17 cellular contexts compared by ENCODE assay signal in the genomic region with DNA sequence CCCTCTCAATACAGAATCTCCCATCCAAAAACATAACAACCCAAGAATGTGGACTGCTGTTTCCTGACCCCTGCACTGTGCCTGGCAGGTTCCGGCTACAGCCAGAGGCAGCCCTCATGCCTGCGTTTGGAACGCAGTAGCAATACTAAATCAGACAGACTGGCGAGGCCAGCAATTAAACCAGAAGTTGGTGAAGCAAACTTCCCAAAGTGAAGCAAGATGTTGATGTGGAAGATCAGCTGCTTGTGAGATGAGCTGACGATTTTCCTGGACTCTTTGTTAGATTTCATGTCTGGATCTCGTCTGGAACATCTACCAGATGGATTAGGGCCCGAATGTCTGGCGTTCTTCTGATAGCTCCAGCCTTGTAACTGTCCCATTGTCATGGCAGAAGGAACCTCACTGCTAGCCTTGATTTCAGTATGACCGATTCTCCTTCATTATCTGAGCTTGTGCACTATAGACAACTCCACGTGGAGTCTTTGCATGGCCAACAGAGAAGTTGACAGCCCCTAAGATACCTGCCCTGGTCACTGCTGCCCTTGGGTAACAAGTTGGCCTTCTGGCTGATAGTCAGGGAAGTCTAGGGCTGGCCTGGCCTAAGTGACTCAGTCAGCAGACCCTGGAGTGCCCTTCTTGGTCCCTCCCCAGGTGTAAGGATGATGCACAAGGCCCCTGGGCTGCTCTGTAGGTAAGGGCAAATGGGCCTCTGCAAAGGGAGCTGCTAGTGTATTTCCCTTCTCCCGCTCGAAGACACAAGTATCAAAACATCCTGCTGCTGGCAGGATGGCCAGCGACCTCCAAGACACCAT.
"Had no signal": no experiment of that assay in that cellular context is flagged by ENCODE, and none has a peak within 500 bp of the region (broad histone marks: within the 10 kb centered on the region; RNA-seq: fewer than 3 reads in every experiment).

No MANE protein-coding gene starts in this region.

- H3K9me3 ChIP-seq: mucosa of descending colon had no signal

- H3K4me3 Mint-ChIP-seq: activated CD4-positive, alpha-beta T cell treated with anti-CD3 and anti-CD28 coated beads, Interleukin-2, amount 10 ng/mL, durations not matched to agents 7 days and 5 days; activated naive CD4-positive, alpha-beta T cell treated with anti-CD3 and anti-CD28 coated beads, Interleukin-2, amount 50 U/mL, for 24 hours; activated T-helper 17 cell treated with anti-CD3 and anti-CD28 coated beads, Interleukin-2, amount 50 U/mL, for 72 hours; naive thymus-derived CD8-positive, alpha-beta T cell had no signal

- H3K36me3 ChIP-seq: brain microvascular endothelial cell had no signal

- H3K27ac ChIP-seq: brain microvascular endothelial cell, dorsolateral prefrontal cortex, foreskin keratinocyte had no signal

- H3K4me3 ChIP-seq: dorsolateral prefrontal cortex, mucosa of descending colon, skin epidermis had no signal

- H3K36me3 Mint-ChIP-seq: naive thymus-derived CD8-positive, alpha-beta T cell had no signal

- H3K4me1 Mint-ChIP-seq: activated CD4-positive, alpha-beta T cell treated with anti-CD3 and anti-CD28 coated beads, Interleukin-2, amount 10 ng/mL, durations not matched to agents 7 days and 5 days; activated naive CD4-positive, alpha-beta T cell treated with anti-CD3 and anti-CD28 coated beads, Interleukin-2, amount 50 U/mL, for 24 hours; activated T-helper 17 cell treated with anti-CD3 and anti-CD28 coated beads, Interleukin-2, amount 50 U/mL, for 72 hours had no signal

- ATAC-seq: activated T-helper 17 cell treated with anti-CD3 and anti-CD28 coated beads, Interleukin-2, amount 50 U/mL, for 72 hours; esophagus mucosa; foreskin keratinocyte; mucosa of descending colon; naive thymus-derived CD8-positive, alpha-beta T cell had no signal

- H3K27me3 ChIP-seq: brain microvascular endothelial cell, dorsolateral prefrontal cortex had no signal

- H3K27ac Mint-ChIP-seq: activated CD4-positive, alpha-beta T cell treated with anti-CD3 and anti-CD28 coated beads, Interleukin-2, amount 10 ng/mL, durations not matched to agents 7 days and 5 days; activated naive CD4-positive, alpha-beta T cell treated with anti-CD3 and anti-CD28 coated beads, Interleukin-2, amount 50 U/mL, for 24 hours; activated T-helper 17 cell treated with anti-CD3 and anti-CD28 coated beads, Interleukin-2, amount 50 U/mL, for 72 hours had no signal

- H3K4me1 ChIP-seq: foreskin keratinocyte had no signal

- H3K27me3 Mint-ChIP-seq: activated CD4-positive, alpha-beta T cell treated with anti-CD3 and anti-CD28 coated beads, Interleukin-2, amount 10 ng/mL, durations not matched to agents 7 days and 5 days; activated naive CD4-positive, alpha-beta T cell treated with anti-CD3 and anti-CD28 coated beads, Interleukin-2, amount 50 U/mL, for 24 hours; activated T-helper 17 cell treated with anti-CD3 and anti-CD28 coated beads, Interleukin-2, amount 50 U/mL, for 72 hours had no signal

- H3K9me3 Mint-ChIP-seq: activated CD4-positive, alpha-beta T cell treated with anti-CD3 and anti-CD28 coated beads, Interleukin-2, amount 10 ng/mL, durations not matched to agents 7 days and 5 days; activated naive CD4-positive, alpha-beta T cell treated with anti-CD3 and anti-CD28 coated beads, Interleukin-2, amount 50 U/mL, for 24 hours; activated T-helper 17 cell treated with anti-CD3 and anti-CD28 coated beads, Interleukin-2, amount 50 U/mL, for 72 hours; naive thymus-derived CD8-positive, alpha-beta T cell had no signal

- DNase-seq: activated CD4-positive, alpha-beta T cell treated with anti-CD3 and anti-CD28 coated beads, Interleukin-2, amount 10 ng/mL, durations not matched to agents 7 days and 5 days; activated CD4-positive, CD25-positive, alpha-beta regulatory T cell; activated T-cell treated with anti-CD3 and anti-CD28 coated beads for 4 hours; amniotic stem cell; brain microvascular endothelial cell; dorsolateral prefrontal cortex; foreskin keratinocyte; kidney glomerular epithelial cell; mucosa of descending colon; naive thymus-derived CD8-positive, alpha-beta T cell; occipital lobe; SHP77; trophoblast cell had no signal
